In the genomic region with DNA sequence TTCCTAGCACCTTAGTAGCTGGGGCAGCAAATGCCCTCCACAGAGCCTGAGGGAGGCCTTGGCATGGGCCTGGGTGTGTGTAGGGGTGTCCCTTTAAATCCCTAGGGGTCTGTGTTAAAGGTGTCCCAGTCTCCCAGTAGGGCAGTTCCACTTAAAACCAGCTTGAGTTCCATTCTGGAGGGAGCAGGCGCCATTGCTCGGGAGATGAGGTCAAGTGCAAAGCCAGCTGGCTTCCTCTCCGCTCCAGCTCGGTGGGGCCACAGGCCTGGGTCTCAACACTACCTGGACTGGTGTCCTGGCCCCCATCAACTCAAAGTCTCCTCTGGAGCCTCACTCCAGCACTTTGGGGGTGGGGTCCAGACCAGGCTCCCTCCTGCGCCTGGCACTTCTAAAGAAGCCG, we compare ENCODE assay signal across 25 cellular contexts.
"Had no signal": no experiment of that assay in that cellular context is flagged by ENCODE, and none has a peak within 500 bp of the region (broad histone marks: within the 10 kb centered on the region; RNA-seq: fewer than 3 reads in every experiment).

No MANE protein-coding gene starts in this region.

- H3K9me3 ChIP-seq: adrenal gland, ascending aorta, gastroesophageal sphincter, heart left ventricle, lower lobe of right lung, mucosa of descending colon, prostate gland, tibial nerve, uterus had no signal

- H3K4me2 ChIP-seq: neural progenitor cell had no signal

- H3K27ac ChIP-seq: adrenal gland, gastroesophageal sphincter, heart left ventricle, lower lobe of right lung, neural progenitor cell, prostate gland, tibial nerve had no signal

- H3K4me1 ChIP-seq: prostate gland had no signal

- H3K36me3 Mint-ChIP-seq: activated CD4-positive, alpha-beta memory T cell treated with anti-CD3 and anti-CD28 coated beads for 36 hours; activated naive CD8-positive, alpha-beta T cell; naive B cell had no signal

- H3K36me3 ChIP-seq: adrenal gland, lower lobe of right lung, neural progenitor cell, prostate gland, tibial nerve, uterus had no signal

- DNase-seq: activated CD4-positive, alpha-beta memory T cell treated with anti-CD3 and anti-CD28 coated beads for 36 hours; activated CD4-positive, alpha-beta T cell treated with anti-CD3 and anti-CD28 coated beads for 36 hours; activated naive CD4-positive, alpha-beta T cell; activated T-cell treated with anti-CD3 and anti-CD28 coated beads, Interleukin-2, amount 50 U/mL, for 4 hours; central memory CD4-positive, alpha-beta T cell; heart left ventricle; islet precursor cell; left cardiac atrium; lower lobe of right lung; mesendoderm; naive B cell; stimulated activated CD4-positive, alpha-beta T cell treated with anti-CD3 and anti-CD28 coated beads, Interleukin-12 subunit alpha, Interleukin-12 subunit beta, amount 100 ng/mL, for 4 hours; stimulated activated naive CD8-positive, alpha-beta T cell treated with anti-CD3 and anti-CD28 coated beads, Interleukin-15, amount 100 ng/mL, for 72 hours; T-helper 1 cell; T-helper 9 cell had no signal

- H3K4me3 ChIP-seq: adrenal gland, ascending aorta, gastroesophageal sphincter, heart left ventricle, lower lobe of right lung, mucosa of descending colon, neural progenitor cell, prostate gland, tibial nerve, uterus had no signal

- H3K9ac ChIP-seq: neural progenitor cell had no signal

- H3K27me3 ChIP-seq: adrenal gland, ascending aorta, gastroesophageal sphincter, heart left ventricle, neural progenitor cell, tibial nerve, uterus had no signal

- H3K27ac Mint-ChIP-seq: activated CD4-positive, alpha-beta memory T cell treated with anti-CD3 and anti-CD28 coated beads for 36 hours; activated CD4-positive, alpha-beta T cell treated with anti-CD3 and anti-CD28 coated beads for 36 hours; activated naive CD8-positive, alpha-beta T cell; activated T-helper 2 cell treated with anti-CD3 and anti-CD28 coated beads, Interferon-gamma antibody, Interleukin-2, Interleukin-4, amounts not matched to agents 10 μg/mL and 5 μg/mL and 100 μg/mL, durations not matched to agents 14 hours and 24 hours and 36 hours; neural progenitor cell; stimulated activated naive CD8-positive, alpha-beta T cell treated with anti-CD3 and anti-CD28 coated beads, Interleukin-15, amount 100 ng/mL, for 72 hours had no signal

- ATAC-seq: activated CD4-positive, alpha-beta T cell treated with anti-CD3 and anti-CD28 coated beads for 36 hours; activated T-cell treated with anti-CD3 and anti-CD28 coated beads, Interleukin-2, amount 50 U/mL, for 4 hours; gastroesophageal sphincter; heart left ventricle; left cardiac atrium; lower lobe of right lung; mucosa of descending colon; stimulated activated naive CD8-positive, alpha-beta T cell treated with anti-CD3 and anti-CD28 coated beads, Interleukin-15, amount 100 ng/mL, for 72 hours had no signal

- H3K4me3 Mint-ChIP-seq: activated CD4-positive, alpha-beta memory T cell treated with anti-CD3 and anti-CD28 coated beads for 36 hours; activated CD4-positive, alpha-beta T cell treated with anti-CD3 and anti-CD28 coated beads for 36 hours; activated naive CD8-positive, alpha-beta T cell; activated T-cell treated with anti-CD3 and anti-CD28 coated beads, Interleukin-2, amount 50 U/mL, for 4 hours; naive B cell; neural progenitor cell; stimulated activated naive CD8-positive, alpha-beta T cell treated with anti-CD3 and anti-CD28 coated beads, Interleukin-15, amount 100 ng/mL, for 72 hours had no signal

- H3K9me3 Mint-ChIP-seq: activated CD4-positive, alpha-beta memory T cell treated with anti-CD3 and anti-CD28 coated beads for 36 hours; activated T-cell treated with anti-CD3 and anti-CD28 coated beads, Interleukin-2, amount 50 U/mL, for 4 hours; activated T-helper 2 cell treated with anti-CD3 and anti-CD28 coated beads, Interferon-gamma antibody, Interleukin-2, Interleukin-4, amounts not matched to agents 10 μg/mL and 5 μg/mL and 100 μg/mL, durations not matched to agents 14 hours and 24 hours and 36 hours; naive B cell; neural progenitor cell; stimulated activated naive CD8-positive, alpha-beta T cell treated with anti-CD3 and anti-CD28 coated beads, Interleukin-15, amount 100 ng/mL, for 72 hours had no signal

- H3K27me3 Mint-ChIP-seq: activated CD4-positive, alpha-beta T cell treated with anti-CD3 and anti-CD28 coated beads for 36 hours; activated naive CD8-positive, alpha-beta T cell had no signal

- H2AFZ ChIP-seq: neural progenitor cell had no signal
